Comparison of ENCODE assay signal across 15 cellular contexts in the genomic region with DNA sequence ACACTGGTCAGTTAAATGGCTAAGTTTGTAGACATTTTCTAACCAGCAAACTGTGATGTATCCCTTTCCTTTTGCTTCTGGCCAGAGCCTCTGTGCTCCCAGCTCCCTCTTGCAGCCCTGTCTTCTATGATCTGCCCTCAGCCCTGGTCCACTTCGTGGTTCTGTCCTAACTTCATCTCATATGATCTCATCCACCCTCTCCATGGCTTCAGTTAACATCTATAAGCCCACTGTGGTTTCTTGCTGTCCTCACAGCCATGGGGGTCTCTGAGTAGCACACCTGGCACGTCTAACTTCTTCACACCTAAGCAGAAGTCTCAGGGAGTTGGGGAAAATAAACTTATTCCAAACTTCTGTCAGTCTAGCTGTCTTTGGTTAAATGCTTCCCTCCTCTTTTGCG.
"Had no signal": no experiment of that assay in that cellular context is flagged by ENCODE, and none has a peak within 500 bp of the region (broad histone marks: within the 10 kb centered on the region; RNA-seq: fewer than 3 reads in every experiment).

No MANE protein-coding gene starts in this region.

- H3K27ac Mint-ChIP-seq: naive B cell had no signal

- H3K36me3 Mint-ChIP-seq: naive B cell had no signal

- H3K27me3 Mint-ChIP-seq: naive B cell had no signal

- ATAC-seq: body of pancreas, left lung, T-helper 17 cell had no signal

- DNase-seq: activated CD4-positive, alpha-beta T cell treated with anti-CD3 and anti-CD28 coated beads, Interleukin-2, amount 50 U/mL, for 1 hour; activated naive CD4-positive, alpha-beta T cell treated with Interleukin-2 at 50 U/mL for 16 hours; amygdala; body of pancreas; caudate nucleus; erythroblast; naive B cell; ovary; sigmoid colon; spleen; substantia nigra; T-helper 17 cell; uterus; WERI-Rb-1 had no signal
